In the genomic region with DNA sequence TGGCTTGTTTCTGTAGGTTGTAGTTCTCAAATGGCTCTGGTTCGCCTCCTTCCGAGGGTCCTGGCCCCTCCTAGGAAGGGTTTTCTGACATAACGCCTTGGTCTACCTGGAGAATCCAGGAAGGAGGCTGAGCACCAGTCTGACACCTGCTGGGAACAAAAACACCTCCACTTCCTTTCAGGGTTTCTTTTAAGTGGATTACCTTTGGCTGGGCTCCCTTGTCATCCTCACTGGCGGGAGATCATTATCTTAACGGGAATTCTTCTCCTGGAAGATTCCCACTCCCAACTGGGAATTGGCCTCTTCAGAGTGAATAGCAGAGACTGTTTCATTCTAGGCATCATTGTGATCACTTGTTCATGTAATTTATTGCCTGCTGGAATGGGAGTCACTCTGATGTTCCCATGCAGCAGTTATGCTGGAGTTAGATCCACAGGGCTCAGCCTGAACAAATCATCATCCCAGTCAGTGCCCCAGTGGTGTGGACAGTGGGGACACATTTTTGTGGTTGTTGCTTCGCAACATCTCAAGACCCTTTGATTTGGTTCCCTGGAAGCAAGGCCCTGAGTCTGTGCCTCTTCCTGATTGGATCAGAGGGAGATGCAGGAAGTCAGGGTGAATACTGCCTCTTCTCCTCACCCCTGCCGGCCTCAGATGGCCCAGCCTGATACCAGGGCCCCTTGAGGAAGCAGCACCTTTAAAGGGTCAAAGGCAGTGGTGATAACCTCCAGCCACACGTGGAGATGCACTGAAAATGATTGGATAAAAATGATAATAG, we compare ENCODE assay signal across 16 cellular contexts. TPM values are rescaled to one million over a fixed set of nuclear protein-coding genes. Genes with fewer than 3 reads are reported as not detected.
DNase-seq lines count a peak whose midpoint lies in the region; FAIRE-seq and TF ChIP-seq lines count a peak whose summit lies in the region.
"Had no signal": no experiment of that assay in that cellular context is flagged by ENCODE, and none has a peak within 500 bp of the region (broad histone marks: within the 10 kb centered on the region; RNA-seq: fewer than 3 reads in every experiment).

No MANE protein-coding gene starts in this region.

- H3K4me2 ChIP-seq in mesendoderm (ENCODE audit: low read length): peak overlapping the region; percentile 2

- H3K27ac ChIP-seq in HUES48 (ENCODE audit: low read depth, low read length): peak overlapping the region; percentile 76
- peak overlapping the region; percentile 96 for H3K27ac ChIP-seq in mesendoderm (ENCODE audit: low read depth, low read length)
- H3K27ac ChIP-seq: SJSA1 had no signal

- H3K56ac ChIP-seq in mesendoderm (ENCODE audit: low read length): peak overlapping the region; percentile 92

- no peak overlapping the region for H2BK120ac ChIP-seq in mesendoderm (ENCODE audit: low read depth, low read length)

- H3K36me3 ChIP-seq in HUES48 (ENCODE audit: control insufficient read depth, insufficient read depth, low read length): no peaks in the 10 kb centered on the region
- no peaks in the 10 kb centered on the region for H3K36me3 ChIP-seq in bronchial epithelial cell (ENCODE audit: control insufficient read depth, insufficient read depth, low read length)
- H3K36me3 ChIP-seq in mesendoderm (ENCODE audit: control insufficient read depth, insufficient read depth, low read length): no peaks in the 10 kb centered on the region
- H3K36me3 ChIP-seq: SJSA1 had no signal

- H3K27me3 ChIP-seq in HUES48 (ENCODE audit: control insufficient read depth, insufficient read depth, low read length) (no peaks in the 10 kb centered on the region), bronchial epithelial cell (ENCODE audit: control insufficient read depth, insufficient read depth, low read length) (no peaks in the 10 kb centered on the region), mesendoderm (ENCODE audit: insufficient read depth, low read length, poor library complexity) (no peaks in the 10 kb centered on the region)

- peak overlapping the region; percentile 88 for H3K18ac ChIP-seq in mesendoderm (ENCODE audit: low read length)

- peak overlapping the region; percentile 72 for H4K5ac ChIP-seq in mesendoderm (ENCODE audit: low read length)

- H3K4ac ChIP-seq in mesendoderm (ENCODE audit: low read depth, low read length): peak overlapping the region; percentile 93

- DNase-seq in ELF-1 (ENCODE audit: low read depth, low spot score) (peak; percentile 77), bronchial epithelial cell (ENCODE audit: low read depth) (no peak), mesendoderm (peak; percentile 99), DMS53 treated with DMSO at 0.1 percent for 48 hours (lab: John Stamatoyannopoulos, UW; ENCODE audit: unreplicated experiment) (no peak)
- no peak for DNase-seq in activated naive CD4-positive, alpha-beta T cell treated with anti-CD3 and anti-CD28 coated beads, Interleukin-2, amount 50 U/mL, for 16 hours
- no peak for DNase-seq in stimulated activated naive CD4-positive, alpha-beta T cell treated with Interleukin-2 at 50 U/mL for 16 hours (lab: John Stamatoyannopoulos, UW)
- DNase-seq: C1 segment of cervical spinal cord, Kasumi-1, NCI-H1417 treated with DMSO at 0.1 percent for 48 hours, NCI-H2029, NCI-H524, PC-3 had no signal

- H3K4me3 ChIP-seq in HUES48 (ENCODE audit: low read depth, low read length): no peak overlapping the region
- H3K4me3 ChIP-seq in bronchial epithelial cell (ENCODE audit: low read depth, low read length): no peak overlapping the region
- H3K4me3 ChIP-seq in mesendoderm (ENCODE audit: low read length): no peak overlapping the region
- H3K4me3 ChIP-seq: SJSA1 had no signal

- H3K4me1 ChIP-seq in HUES48 (ENCODE audit: control insufficient read depth, insufficient read depth, low read length) (peaks cover 10% of the 10 kb centered on the region; the same call in 1 of the 2 replicates), mesendoderm (ENCODE audit: control insufficient read depth, low read depth, low read length) (peaks cover 28% of the 10 kb centered on the region)
- H3K4me1 ChIP-seq: SJSA1 had no signal

- H2AK5ac ChIP-seq in mesendoderm (ENCODE audit: low read length): peak overlapping the region; percentile 99

- H3K79me1 ChIP-seq in mesendoderm (ENCODE audit: low read length): no peaks in the 10 kb centered on the region

- no peaks in the 10 kb centered on the region for H3K9me3 ChIP-seq in HUES48 (ENCODE audit: control insufficient read depth, insufficient read depth, low read length)
- H3K9me3 ChIP-seq: SJSA1 had no signal

- H2BK5ac ChIP-seq in mesendoderm (ENCODE audit: low read length): peak overlapping the region; percentile 100

- peak; percentile 13 for FAIRE-seq in bronchial epithelial cell (lab: Jason Lieb, UNC)
- FAIRE-seq: GM12892, H54 had no signal

- no peak overlapping the region for H3K23ac ChIP-seq in mesendoderm (ENCODE audit: low read length)

- no peak for TF ChIP-seq CTCF in bronchial epithelial cell (IDR thresholded peaks at IDR 0.05; ENCODE audit: insufficient read depth, low read length, severe bottlenecking)

- H3K9ac ChIP-seq in HUES48 (ENCODE audit: low read depth, low read length): no peak overlapping the region
- H3K9ac ChIP-seq in mesendoderm (ENCODE audit: low read length): peak overlapping the region; percentile 71

- WGBS in mesendoderm (ENCODE audit: extremely low coverage, insufficient coverage, low lambda C conversion rate): no CpG with 5 or more reads among the region's 8 CpGs

- no peaks in the 10 kb centered on the region for H3K79me2 ChIP-seq in mesendoderm (ENCODE audit: control insufficient read depth, insufficient read depth, low read length)

- H4K8ac ChIP-seq in mesendoderm (ENCODE audit: low read depth, low read length): no peak overlapping the region

- no peak overlapping the region for H2BK15ac ChIP-seq in mesendoderm (replicated peaks; ENCODE audit: low read depth)

RNA-seq across cellular contexts. Expression of gene LYRM2, which starts 49.1 kb away (rescaled TPM):
- total RNA-seq in bronchial epithelial cell: 9.7 and 14.6 TPM in 2 replicates
- 30.4 TPM for polyA plus RNA-seq in mesendoderm (2013, experiment 1 of 2)
- 30.0 TPM for polyA plus RNA-seq in mesendoderm (2013, experiment 2 of 2)

Comparison
In these comparisons a context has a peak if more than half of its experiments do, and no peak if none do; other contexts are left out.
1. DNase-seq: peak in ELF-1 (single experiment) and mesendoderm (single experiment); none in bronchial epithelial cell (single experiment), activated naive CD4-positive, alpha-beta T cell treated with anti-CD3 and anti-CD28 coated beads, Interleukin-2, amount 50 U/mL, for 16 hours (single experiment), DMS53 treated with DMSO at 0.1 percent for 48 hours (single experiment) and stimulated activated naive CD4-positive, alpha-beta T cell treated with Interleukin-2 at 50 U/mL for 16 hours (single experiment).